In the genomic region with DNA sequence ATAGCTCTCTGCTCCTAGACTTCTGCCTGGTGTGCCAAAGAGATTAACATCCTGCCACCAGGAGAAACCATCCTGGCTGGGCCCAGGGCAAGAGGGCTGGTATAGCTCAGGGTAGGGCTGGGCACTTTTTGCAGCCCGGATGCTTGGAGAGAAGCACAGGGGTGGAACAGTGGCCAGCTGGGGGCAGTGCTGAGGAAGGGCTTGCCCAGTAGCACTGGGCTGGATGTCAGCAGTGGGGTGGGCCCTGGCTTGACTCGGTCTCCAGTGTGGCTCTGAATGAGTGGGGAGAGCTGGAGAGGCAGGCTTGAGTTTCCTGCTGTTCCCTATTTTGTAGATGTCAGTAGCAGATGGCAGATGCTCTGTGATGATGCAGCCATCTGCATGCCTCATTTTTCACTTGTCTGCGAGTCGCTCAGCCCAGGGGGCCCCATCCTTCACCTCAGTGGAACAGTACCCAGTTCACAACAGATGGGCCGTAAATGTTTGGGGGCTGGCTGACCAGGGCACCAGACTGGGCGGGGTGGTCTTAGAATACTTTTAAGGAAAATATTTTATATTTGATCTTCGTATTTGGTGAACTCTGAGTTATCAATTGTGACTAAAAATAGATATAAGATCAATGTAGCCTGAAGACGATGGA, we compare ENCODE assay signal across 8 cellular contexts. TPM values are rescaled to one million over a fixed set of nuclear protein-coding genes. Genes with fewer than 3 reads are reported as not detected.
DNase-seq lines count a peak whose midpoint lies in the region; ATAC-seq, FAIRE-seq and TF ChIP-seq lines count a peak whose summit lies in the region.

No MANE protein-coding gene starts in this region.

- FAIRE-seq in RCC 7860 (lab: Jason Lieb, UNC) = no peak

- H3K9ac ChIP-seq in Karpas-422 (ENCODE audit: low read length) = no peak overlapping the region

- H3K4me3 ChIP-seq in AG09309 (ENCODE audit: control insufficient read depth, low read depth, low read length) (no peak overlapping the region), Karpas-422 (ENCODE audit: low read length) (no peak overlapping the region), fibroblast of villous mesenchyme (ENCODE audit: low read depth, low read length) (no peak overlapping the region)

- no peaks in the 10 kb centered on the region for H3K27me3 ChIP-seq in Karpas-422 (ENCODE audit: low read length)

- no peaks in the 10 kb centered on the region for H3K9me2 ChIP-seq in Karpas-422 (replicated peaks; ENCODE audit: insufficient read depth, low read length)

- no peaks in the 10 kb centered on the region for H3K4me1 ChIP-seq in Karpas-422 (ENCODE audit: low read length)

- no peak overlapping the region for H3K4me2 ChIP-seq in Karpas-422 (ENCODE audit: low read depth, low read length, poor library complexity, severe bottlenecking)

- peak; percentile 37 for TF ChIP-seq CTCF in AG09309 (IDR thresholded peaks at IDR 0.05; ENCODE audit: control insufficient read depth, insufficient read depth, low read depth, low read length, missing control alignments)
- peak; percentile 59 for TF ChIP-seq CTCF in fibroblast of villous mesenchyme (IDR thresholded peaks at IDR 0.05; ENCODE audit: insufficient read depth, low read depth, low read length)

- H3K36me3 ChIP-seq in Karpas-422 (ENCODE audit: insufficient read depth, low read length) = 0 out of 2 replicates have a peak, but pooled peaks cover 5% of the 10 kb centered on the region

- H2AFZ ChIP-seq in Karpas-422 (ENCODE audit: low read length) = no peak overlapping the region

- no peaks in the 10 kb centered on the region for H3K79me2 ChIP-seq in Karpas-422 (ENCODE audit: low read length)

- H4K20me1 ChIP-seq in Karpas-422 (ENCODE audit: insufficient read depth, low read depth, low read length) = no peaks in the 10 kb centered on the region

- ATAC-seq in GM18511 (IDR thresholded peaks at IDR 0.05; ENCODE audit: unreplicated experiment) = no peak

- no peaks in the 10 kb centered on the region for H3K9me3 ChIP-seq in Karpas-422 (ENCODE audit: low read length)

- no peak overlapping the region for H3K27ac ChIP-seq in Karpas-422 (ENCODE audit: low read length)

- DNase-seq in AG09309 (ENCODE audit: low read depth) (no peak), Karpas-422 (peak; percentile 68), fibroblast of villous mesenchyme (ENCODE audit: low read depth) (peak; percentile 27), RCC 7860 (ENCODE audit: low spot score) (no peak), NCI-H1092 treated with DMSO at 0.1 percent for 48 hours (lab: John Stamatoyannopoulos, UW) (no peak)
- DNase-seq in activated CD8-positive, alpha-beta memory T cell treated with anti-CD3 and anti-CD28 coated beads, Interleukin-2, amount 50 U/mL, for 48 hours = peak; percentile 70
- DNase-seq in stimulated activated CD4-positive, alpha-beta T cell treated with anti-CD3 and anti-CD28 coated beads, Interleukin-12 subunit alpha, Interleukin-12 subunit beta, amount 100 ng/mL, for 48 hours (ENCODE audit: low read depth in 2 of 3, low spot score in 1 of 3) = peak; percentile 13 to 30 (median 27)

RNA-seq across cellular contexts. Expression of gene TULP1, which starts 56.4 kb away (rescaled TPM):
- not detected in 2 replicates for total RNA-seq in Karpas-422 (2014; rRNA removed; shearing (Covaris generic); ENCODE audit: low replicate concordance)
- total RNA-seq in fibroblast of villous mesenchyme = not detected in 2 replicates

Comparison
In these comparisons a context has a peak if more than half of its experiments do, and no peak if none do; other contexts are left out.
1. DNase-seq: peak in Karpas-422 (single experiment), activated CD8-positive, alpha-beta memory T cell treated with anti-CD3 and anti-CD28 coated beads, Interleukin-2, amount 50 U/mL, for 48 hours (single experiment), fibroblast of villous mesenchyme (single experiment) and stimulated activated CD4-positive, alpha-beta T cell treated with anti-CD3 and anti-CD28 coated beads, Interleukin-12 subunit alpha, Interleukin-12 subunit beta, amount 100 ng/mL, for 48 hours (3 of 3); none in AG09309 (single experiment), RCC 7860 (single experiment) and NCI-H1092 treated with DMSO at 0.1 percent for 48 hours (single experiment).